Comparison of ENCODE assay signal across 25 cellular contexts in the genomic region with DNA sequence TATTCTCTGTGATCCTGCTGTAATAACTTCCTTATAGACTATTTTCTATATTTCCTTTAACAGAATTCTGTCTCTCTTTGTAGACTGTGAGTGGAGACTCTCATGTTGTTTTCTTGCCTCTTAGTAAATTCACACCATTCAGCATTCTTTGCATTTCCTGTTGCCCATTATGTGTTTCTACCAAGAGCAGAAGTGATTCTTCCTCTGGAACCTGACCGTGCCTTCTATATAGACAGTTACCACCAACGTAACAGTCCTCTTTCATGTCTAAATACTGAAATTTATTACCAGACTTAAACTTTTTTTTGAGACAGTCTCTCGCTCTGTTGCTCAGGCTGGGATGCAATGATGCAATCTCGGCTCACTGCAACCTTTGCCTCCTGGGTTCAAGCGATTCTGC. TPM values are rescaled to one million over a fixed set of nuclear protein-coding genes. Genes with fewer than 3 reads are reported as not detected.
A peak's percentile ranks its signal among the peaks of the same experiment; 100 is the strongest.
DNase-seq lines count a peak whose midpoint lies in the region; ATAC-seq and TF ChIP-seq lines count a peak whose summit lies in the region.
"Had no signal": no experiment of that assay in that cellular context is flagged by ENCODE, and none has a peak within 500 bp of the region (broad histone marks: within the 10 kb centered on the region; RNA-seq: fewer than 3 reads in every experiment).

No MANE protein-coding gene starts in this region.

- no peak for ATAC-seq in activated T-cell treated with anti-CD3 and anti-CD28 coated beads, Interleukin-2, amount 50 U/mL, for 4 hours
- no peak for ATAC-seq in activated T-helper 17 cell treated with anti-CD3 and anti-CD28 coated beads, Interleukin-2, amount 50 U/mL, for 72 hours (replicated peaks)
- no peak for ATAC-seq in HG02938 (IDR thresholded peaks at IDR 0.05; ENCODE audit: unreplicated experiment)
- ATAC-seq: Panc1 had no signal

- H3K4me1 ChIP-seq in H9 (ENCODE audit: insufficient read depth, low read length) = no peaks in the 10 kb centered on the region
- H3K4me1 ChIP-seq: BE2C, SJCRH30 had no signal

- H3K4me2 ChIP-seq in H9 (ENCODE audit: insufficient read depth, insufficient read length, low read length) = no peak overlapping the region

- no peak overlapping the region for H3K4me3 Mint-ChIP-seq in activated T-cell treated with anti-CD3 and anti-CD28 coated beads, Interleukin-2, amount 50 U/mL, for 24 hours
- no peak overlapping the region for H3K4me3 Mint-ChIP-seq in activated T-cell treated with anti-CD3 and anti-CD28 coated beads, Interleukin-2, amount 50 U/mL, for 4 hours
- H3K4me3 Mint-ChIP-seq in H9 (no peak overlapping the region; a peak in 1 of 5 replicates), progenitor cell of endocrine pancreas (ENCODE audit: low read depth) (no peak overlapping the region)
- no peak overlapping the region for H3K4me3 Mint-ChIP-seq in activated T-helper 17 cell treated with anti-CD3 and anti-CD28 coated beads, Interleukin-2, amount 50 U/mL, for 72 hours
- H3K4me3 Mint-ChIP-seq: CD4-positive, alpha-beta T cell; IgD-negative memory B cell had no signal

- H2BK12ac ChIP-seq in H9 (ENCODE audit: insufficient read length, low read depth, low read length) = no peak overlapping the region

- no peak overlapping the region for H3K18ac ChIP-seq in H9 (ENCODE audit: insufficient read length, low read depth, low read length)

- no peaks in the 10 kb centered on the region for H3K27me3 Mint-ChIP-seq in activated T-cell treated with anti-CD3 and anti-CD28 coated beads, Interleukin-2, amount 50 U/mL, for 24 hours
- no peaks in the 10 kb centered on the region for H3K27me3 Mint-ChIP-seq in activated T-cell treated with anti-CD3 and anti-CD28 coated beads, Interleukin-2, amount 50 U/mL, for 4 hours (ENCODE audit: low read depth)
- H3K27me3 Mint-ChIP-seq in H9 (ENCODE audit: low read depth) (no peaks in the 10 kb centered on the region), progenitor cell of endocrine pancreas (no peaks in the 10 kb centered on the region)
- H3K27me3 Mint-ChIP-seq in activated T-helper 17 cell treated with anti-CD3 and anti-CD28 coated beads, Interleukin-2, amount 50 U/mL, for 72 hours = no peaks in the 10 kb centered on the region
- H3K27me3 Mint-ChIP-seq: CD4-positive, alpha-beta T cell; IgD-negative memory B cell had no signal

- H3K4me1 Mint-ChIP-seq in activated T-cell treated with anti-CD3 and anti-CD28 coated beads, Interleukin-2, amount 50 U/mL, for 24 hours (ENCODE audit: low read depth) = peaks cover 20% of the 10 kb centered on the region
- peaks cover 9% of the 10 kb centered on the region for H3K4me1 Mint-ChIP-seq in activated T-cell treated with anti-CD3 and anti-CD28 coated beads, Interleukin-2, amount 50 U/mL, for 4 hours (ENCODE audit: low read depth)
- H3K4me1 Mint-ChIP-seq in H9 (no peaks in the 10 kb centered on the region; a peak in 1 of 4 replicates), progenitor cell of endocrine pancreas (ENCODE audit: low read depth) (no peaks in the 10 kb centered on the region)
- peaks cover 6% of the 10 kb centered on the region for H3K4me1 Mint-ChIP-seq in activated T-helper 17 cell treated with anti-CD3 and anti-CD28 coated beads, Interleukin-2, amount 50 U/mL, for 72 hours

- no peak overlapping the region for H2BK5ac ChIP-seq in H9 (ENCODE audit: insufficient read length, low read length)

- WGBS in H9 (ENCODE audit: extremely low coverage, insufficient read length, low lambda C conversion rate) = no CpG with 5 or more reads among the region's 5 CpGs

- H3K79me2 ChIP-seq in H9 (ENCODE audit: insufficient read depth, low read length) = no peaks in the 10 kb centered on the region

- H3K23me2 ChIP-seq in H9 (ENCODE audit: insufficient read length, low read depth, low read length, poor library complexity, severe bottlenecking) = no peaks in the 10 kb centered on the region

- TF ChIP-seq CTCF in H9 (conservative IDR thresholded peaks at IDR 0.05) (no peak), progenitor cell of endocrine pancreas (IDR thresholded peaks at IDR 0.05; ENCODE audit: unreplicated experiment) (no peak)

- no peak overlapping the region for H3K23ac ChIP-seq in H9 (ENCODE audit: insufficient read length, low read depth, low read length)

- H3K36me3 Mint-ChIP-seq in activated T-cell treated with anti-CD3 and anti-CD28 coated beads, Interleukin-2, amount 50 U/mL, for 24 hours (ENCODE audit: low read depth) = peaks cover 86% of the 10 kb centered on the region
- H3K36me3 Mint-ChIP-seq in activated T-cell treated with anti-CD3 and anti-CD28 coated beads, Interleukin-2, amount 50 U/mL, for 4 hours (ENCODE audit: insufficient read depth) = peaks cover 47% of the 10 kb centered on the region
- peaks cover 37 to 77% (median 74%) of the 10 kb centered on the region in 3 experiments; a peak in 6 of 7 replicates for H3K36me3 Mint-ChIP-seq in H9 (ENCODE audit: insufficient read depth in 1 of 3, low read depth in 3 of 3)
- peaks cover 91% of the 10 kb centered on the region for H3K36me3 Mint-ChIP-seq in activated T-helper 17 cell treated with anti-CD3 and anti-CD28 coated beads, Interleukin-2, amount 50 U/mL, for 72 hours (ENCODE audit: low read depth)
- peaks cover 31% of the 10 kb centered on the region for H3K36me3 Mint-ChIP-seq in progenitor cell of endocrine pancreas (ENCODE audit: insufficient read depth)

- no peak overlapping the region for H4K5ac ChIP-seq in H9 (ENCODE audit: insufficient read length, low read depth, low read length)

- no peak overlapping the region for H3K9ac ChIP-seq in H9 (ENCODE audit: extremely low read depth, insufficient read length, low read length)

- no peak overlapping the region for H2BK15ac ChIP-seq in H9 (ENCODE audit: low read depth, low read length)

- no peak overlapping the region for H2AK5ac ChIP-seq in H9 (ENCODE audit: insufficient read length, low read length)

- H3K79me1 ChIP-seq in H9 (ENCODE audit: insufficient read depth, low read depth, low read length, poor library complexity, severe bottlenecking) = no peaks in the 10 kb centered on the region

- H3K56ac ChIP-seq in H9 (ENCODE audit: insufficient read length, low read depth, low read length) = no peak overlapping the region

- H3K27ac ChIP-seq in H9 (ENCODE audit: insufficient read length, low read depth, low read length) = no peak overlapping the region
- H3K27ac ChIP-seq: SJCRH30 had no signal

- H3K27me3 ChIP-seq in H9 (ENCODE audit: insufficient read depth, low read length) = no peaks in the 10 kb centered on the region; the same call in 1 of the 2 replicates
- H3K27me3 ChIP-seq: BE2C, MG63, SJCRH30 had no signal

- H4K20me1 ChIP-seq in H9 (ENCODE audit: control insufficient read depth, insufficient read depth, insufficient read length) = no peaks in the 10 kb centered on the region

- H3K14ac ChIP-seq in H9 (ENCODE audit: insufficient read depth, low read length) = no peak overlapping the region

- no peaks in the 10 kb centered on the region for H3K9me3 ChIP-seq in H9 (ENCODE audit: control insufficient read depth, low read depth, low read length)
- H3K9me3 ChIP-seq: BE2C, MG63, SJCRH30 had no signal

- no peak overlapping the region for H4K91ac ChIP-seq in H9 (ENCODE audit: insufficient read length, low read depth, low read length)

- no peak overlapping the region for H3T11ph ChIP-seq in H9 (ENCODE audit: low read length)

- H3K9me3 Mint-ChIP-seq in activated T-cell treated with anti-CD3 and anti-CD28 coated beads, Interleukin-2, amount 50 U/mL, for 24 hours = peaks cover 2% of the 10 kb centered on the region
- no peaks in the 10 kb centered on the region for H3K9me3 Mint-ChIP-seq in activated T-cell treated with anti-CD3 and anti-CD28 coated beads, Interleukin-2, amount 50 U/mL, for 4 hours
- no peaks in the 10 kb centered on the region for H3K9me3 Mint-ChIP-seq in H9
- no peaks in the 10 kb centered on the region for H3K9me3 Mint-ChIP-seq in activated T-helper 17 cell treated with anti-CD3 and anti-CD28 coated beads, Interleukin-2, amount 50 U/mL, for 72 hours
- no peaks in the 10 kb centered on the region for H3K9me3 Mint-ChIP-seq in progenitor cell of endocrine pancreas (ENCODE audit: low read depth)
- H3K9me3 Mint-ChIP-seq: CD4-positive, alpha-beta T cell; IgD-negative memory B cell had no signal

- H2BK120ac ChIP-seq in H9 (ENCODE audit: low read depth, low read length, poor library complexity, severe bottlenecking) = no peak overlapping the region

- H4K8ac ChIP-seq in H9 (replicated peaks; ENCODE audit: insufficient read length, low read depth, low read length) = no peak overlapping the region

- no peak for DNase-seq in activated T-cell treated with anti-CD3 and anti-CD28 coated beads, Interleukin-2, amount 50 U/mL, for 24 hours
- no peak for DNase-seq in activated T-cell treated with anti-CD3 and anti-CD28 coated beads, Interleukin-2, amount 50 U/mL, for 4 hours
- DNase-seq in H9 (no peak), progenitor cell of endocrine pancreas (ENCODE audit: low spot score, unreplicated experiment) (no peak), NCI-H1105 treated with DMSO at 0.1 percent for 48 hours (lab: John Stamatoyannopoulos, UW) (no peak), COLO829 (ENCODE audit: low spot score) (no peak)
- DNase-seq: BE2C; CD4-positive, alpha-beta T cell; DMS153; GDM1; GOT3; Kasumi-1; MG63; NCI-H1092; NCI-H146; NCI-H2029 treated with DMSO at 0.1 percent for 48 hours; NCI-H2171; NCI-H446; NCI-H69; SJCRH30 had no signal

- no peak overlapping the region for H2AFZ ChIP-seq in H9 (ENCODE audit: low read length)

- no peak overlapping the region for H3K4ac ChIP-seq in H9 (ENCODE audit: low read depth, low read length)

- no peak overlapping the region for H2BK20ac ChIP-seq in H9 (ENCODE audit: low read depth, low read length, poor library complexity, severe bottlenecking)

- H3K27ac Mint-ChIP-seq in activated T-cell treated with anti-CD3 and anti-CD28 coated beads, Interleukin-2, amount 50 U/mL, for 24 hours = peak overlapping the region; percentile 42
- H3K27ac Mint-ChIP-seq in H9 = peak overlapping the region; percentile 35 to 79 (median 36); a peak in 6 of 7 replicates
- peak overlapping the region; percentile 27 for H3K27ac Mint-ChIP-seq in activated T-helper 17 cell treated with anti-CD3 and anti-CD28 coated beads, Interleukin-2, amount 50 U/mL, for 72 hours
- H3K27ac Mint-ChIP-seq in progenitor cell of endocrine pancreas = peak overlapping the region; percentile 76
- H3K27ac Mint-ChIP-seq: CD4-positive, alpha-beta T cell had no signal

RNA-seq across cellular contexts. Expression of gene METAP2, which starts 31.1 kb away (rescaled TPM):
- 100 to 1,000 TPM; 131 to 150 (median 147) TPM for total RNA-seq in activated T-cell treated with anti-CD3 and anti-CD28 coated beads, Interleukin-2, amount 50 U/mL, for 4 hours
- total RNA-seq in H9 (2021) (124 and 140 TPM in 2 replicates), progenitor cell of endocrine pancreas (83.8 and 90.6 TPM in 2 replicates)
- total RNA-seq in activated T-helper 17 cell treated with anti-CD3 and anti-CD28 coated beads, Interleukin-2, amount 50 U/mL, for 72 hours = 10 to 100 TPM; 73.4 to 95.8 TPM

RNA-seq across cellular contexts. Expression of gene USP44, which starts 46.2 kb away (rescaled TPM):
- total RNA-seq in activated T-cell treated with anti-CD3 and anti-CD28 coated beads, Interleukin-2, amount 50 U/mL, for 4 hours = 1 to 10 TPM; 2.1 to 4.9 (median 2.2) TPM
- total RNA-seq in H9 (2021) (181 and 185 TPM in 2 replicates), progenitor cell of endocrine pancreas (11.6 and 13.3 TPM in 2 replicates)
- under 1 TPM; 0.82 to 0.93 TPM for total RNA-seq in activated T-helper 17 cell treated with anti-CD3 and anti-CD28 coated beads, Interleukin-2, amount 50 U/mL, for 72 hours
- total RNA-seq: A172 had no signal

Comparison
In these comparisons a context has a peak if more than half of its experiments do, and no peak if none do; other contexts are left out.
1. RNA of gene USP44, which starts 46.2 kb away (total RNA-seq): 181 to 185 TPM in H9; 11.6 to 13.3 TPM in progenitor cell of endocrine pancreas, 2.1 to 4.9 TPM in activated T-cell treated with anti-CD3 and anti-CD28 coated beads, Interleukin-2, amount 50 U/mL, for 4 hours and 0.82 to 0.93 TPM in activated T-helper 17 cell treated with anti-CD3 and anti-CD28 coated beads, Interleukin-2, amount 50 U/mL, for 72 hours; every median in the first group is over 10 times any median in the second.
2. Peak in every context shown above with its lines, with median percentiles within 50 percentile points of each other: H3K27ac Mint-ChIP-seq.